Comparison of ENCODE assay signal across 23 cellular contexts in genomic region chr2:101980368-101980767, GRCh38. TPM values are rescaled to one million over a fixed set of nuclear protein-coding genes. Genes with fewer than 3 reads are reported as not detected.
DNase-seq lines count a peak whose midpoint lies in the region; ATAC-seq, FAIRE-seq and TF ChIP-seq lines count a peak whose summit lies in the region.
"Had no signal": no experiment of that assay in that cellular context is flagged by ENCODE, and none has a peak within 500 bp of the region (broad histone marks: within the 10 kb centered on the region; RNA-seq: fewer than 3 reads in every experiment).

No MANE protein-coding gene starts in this region.

- H3K4me1 Mint-ChIP-seq in MCF 10A (ENCODE audit: insufficient read depth, unreplicated experiment) = peaks cover 20% of the 10 kb centered on the region
- peaks cover 32% of the 10 kb centered on the region for H3K4me1 Mint-ChIP-seq in dendritic cell treated with granulocyte-macrophage colony-stimulating factor and Interleukin-4, amounts not matched to agents 40 ng/mL and 50 ng/mL, for 4 days (ENCODE audit: low read depth)

- FAIRE-seq in GM12891 (lab: Jason Lieb, UNC) = no peak
- FAIRE-seq: GM18507 had no signal

- peaks cover 2% of the 10 kb centered on the region for H3K36me3 Mint-ChIP-seq in MCF 10A (ENCODE audit: insufficient read depth, unreplicated experiment)
- peaks cover 10% of the 10 kb centered on the region for H3K36me3 Mint-ChIP-seq in dendritic cell treated with granulocyte-macrophage colony-stimulating factor and Interleukin-4, amounts not matched to agents 40 ng/mL and 50 ng/mL, for 4 days (ENCODE audit: low read depth)
- H3K36me3 Mint-ChIP-seq: CD8-positive, alpha-beta T cell had no signal

- H3K4me3 Mint-ChIP-seq in MCF 10A (ENCODE audit: unreplicated experiment) = no peak overlapping the region
- H3K4me3 Mint-ChIP-seq in dendritic cell treated with granulocyte-macrophage colony-stimulating factor and Interleukin-4, amounts not matched to agents 40 ng/mL and 50 ng/mL, for 4 days = no peak overlapping the region
- H3K4me3 Mint-ChIP-seq: CD8-positive, alpha-beta T cell had no signal

- 53 to 67% methylated on average over 7 of the region's 7 CpGs for WGBS in thyroid gland, 2 donors

- no peaks in the 10 kb centered on the region for H3K27me3 Mint-ChIP-seq in MCF 10A (ENCODE audit: insufficient read depth, unreplicated experiment)
- no peaks in the 10 kb centered on the region for H3K27me3 Mint-ChIP-seq in dendritic cell treated with granulocyte-macrophage colony-stimulating factor and Interleukin-4, amounts not matched to agents 40 ng/mL and 50 ng/mL, for 4 days

- no peaks in the 10 kb centered on the region for H3K27me3 ChIP-seq in breast epithelium
- no peaks in the 10 kb centered on the region for H3K27me3 ChIP-seq in thyroid gland
- H3K27me3 ChIP-seq in left lung = no peaks in the 10 kb centered on the region

- no peak for ATAC-seq in left lung
- ATAC-seq: CD8-positive, alpha-beta T cell had no signal

- H3K27ac Mint-ChIP-seq in MCF 10A (ENCODE audit: low read depth, unreplicated experiment) = peak overlapping the region; percentile 15
- H3K27ac Mint-ChIP-seq in dendritic cell treated with granulocyte-macrophage colony-stimulating factor and Interleukin-4, amounts not matched to agents 40 ng/mL and 50 ng/mL, for 4 days = peak overlapping the region; percentile 63
- H3K27ac Mint-ChIP-seq: CD8-positive, alpha-beta T cell had no signal

- H3K4me3 ChIP-seq in breast epithelium (no peak overlapping the region), thyroid gland (replicated peaks in 1 of 3) (no peak overlapping the region), left lung (no peak overlapping the region)
- H3K4me3 ChIP-seq: GM23248, HAP-1 had no signal

- H3K4me1 ChIP-seq in breast epithelium (no peaks in the 10 kb centered on the region), thyroid gland (peaks cover 49 to 64% of the 10 kb centered on the region in 2 donors), left lung (no peaks in the 10 kb centered on the region)
- H3K4me1 ChIP-seq: HAP-1 had no signal

- H3K9me3 ChIP-seq in breast epithelium = no peaks in the 10 kb centered on the region
- no peaks in the 10 kb centered on the region for H3K9me3 ChIP-seq in thyroid gland
- H3K9me3 ChIP-seq in left lung = no peaks in the 10 kb centered on the region
- H3K9me3 ChIP-seq: HAP-1 had no signal

- CTCF ChIA-PET in MCF 10A (lab: Yijun Ruan, JAX) = interaction anchor here (9.1 kb wide), 1 partner anchor 97 kb away, joined by 65 read pairs; no protein-coding TSS in a partner anchor

- no peaks in the 10 kb centered on the region for H3K9me3 Mint-ChIP-seq in MCF 10A (ENCODE audit: unreplicated experiment)
- no peaks in the 10 kb centered on the region for H3K9me3 Mint-ChIP-seq in dendritic cell treated with granulocyte-macrophage colony-stimulating factor and Interleukin-4, amounts not matched to agents 40 ng/mL and 50 ng/mL, for 4 days
- H3K9me3 Mint-ChIP-seq: CD8-positive, alpha-beta T cell had no signal

- TF ChIP-seq POLR2A in breast epithelium (IDR thresholded peaks at IDR 0.05) (no peak), thyroid gland (IDR thresholded peaks at IDR 0.05) (no peak), GM12891 (IDR thresholded peaks at IDR 0.05; ENCODE audit: low read depth, low read length) (no peak)

- DNase-seq in MCF 10A (ENCODE audit: unreplicated experiment) = peak; percentile 76
- DNase-seq in breast epithelium (ENCODE audit: low spot score in 2 of 2) = no peak
- DNase-seq in kidney tubule cell (ENCODE audit: low spot score) = peak; percentile 28
- DNase-seq in thyroid gland = peak; percentile 52 to 54
- no peak for DNase-seq in superior temporal gyrus (ENCODE audit: extremely low spot score)
- DNase-seq in left lung = no peak
- DNase-seq in GM12891 (ENCODE audit: insufficient read length, low spot score) = no peak
- DNase-seq: 8988T; C1 segment of cervical spinal cord; CD8-positive, alpha-beta T cell; DMS153; GM23248; NCI-H1105 treated with DMSO at 0.1 percent for 48 hours; NCI-H2029 treated with DMSO at 0.1 percent for 48 hours; NCI-H226; NCI-H510A treated with DMSO at 0.1 percent for 48 hours; NCI-H748 treated with DMSO at 0.1 percent for 48 hours had no signal

- intact Hi-C loops in MCF 10A (cut with micrococcal nuclease) (loop anchor here (5.0 kb wide), 2 partner anchors 78 to 563 kb away; no protein-coding TSS in a partner anchor), breast epithelium (cut with DNase I; ENCODE audit: low total_unique reads) (loop anchor here (10.0 kb wide), 1 partner anchor 96 kb away; no protein-coding TSS in a partner anchor), thyroid gland (cut with DNase I) (no loop called here), left lung (cut with DNase I) (no loop called here)
- intact Hi-C loops in dendritic cell treated with granulocyte-macrophage colony-stimulating factor and Interleukin-4, amounts not matched to agents 40 ng/mL and 50 ng/mL, for 4 days (cut with micrococcal nuclease) = no loop called here

- no TSS peak for BruUV-seq in MCF 10A (replicated peaks; lab: Mats Ljungman, UMichigan)

- TF ChIP-seq CTCF in MCF 10A (IDR thresholded peaks at IDR 0.05; ENCODE audit: unreplicated experiment) = no peak
- no peak for TF ChIP-seq CTCF in breast epithelium (IDR thresholded peaks at IDR 0.05)
- no peak for TF ChIP-seq CTCF in thyroid gland (IDR thresholded peaks at IDR 0.05)
- no peak for TF ChIP-seq CTCF in left lung (IDR thresholded peaks at IDR 0.05)

- no peak overlapping the region for H3K27ac ChIP-seq in breast epithelium
- peak overlapping the region; percentile 44 to 91 (median 91) for H3K27ac ChIP-seq in thyroid gland
- H3K27ac ChIP-seq in left lung = no peak overlapping the region
- H3K27ac ChIP-seq: GM23248, HL-60, KMS-11 had no signal

- H3K36me3 ChIP-seq in breast epithelium = no peaks in the 10 kb centered on the region
- H3K36me3 ChIP-seq in thyroid gland = no peaks in the 10 kb centered on the region
- no peaks in the 10 kb centered on the region for H3K36me3 ChIP-seq in left lung
- H3K36me3 ChIP-seq: HAP-1 had no signal

- POLR2A ChIA-PET in MCF 10A (lab: Yijun Ruan, JAX) = interaction anchor here (0.7 to 1.1 kb wide), 3 partner anchors 12 to 95 kb away, joined by 3 to 4 read pairs (median 3); no protein-coding TSS in a partner anchor

TF ChIP-seq in GM12891, 5 proteins besides CTCF, POLR2A, EP300 and RAD21:
- TF ChIP-seq POLR2AphosphoS5 (IDR thresholded peaks at IDR 0.05; ENCODE audit: low read depth, low read length) (no peak), POU2F2 (IDR thresholded peaks at IDR 0.05; ENCODE audit: low read depth, low read length) (no peak), TAF1 (IDR thresholded peaks at IDR 0.05; ENCODE audit: low read depth, low read length) (no peak), PAX5 (IDR thresholded peaks at IDR 0.05; ENCODE audit: insufficient read depth, low read length, severe bottlenecking) (no peak), SPI1 (IDR thresholded peaks at IDR 0.05; ENCODE audit: low read depth, low read length) (no peak)

RNA-seq across cellular contexts. Expression of gene IL1R2, which starts 11.4 kb away (rescaled TPM):
- total RNA-seq in MCF 10A (2022) (not detected in 2 replicates), breast epithelium (1 to 10 TPM; 8.2 to 9.8 (median 8.2) TPM), thyroid gland (1 to 10 TPM; 2.7 to 6.1 (median 3.6) TPM), left lung (100 to 1,000 TPM in 1 of 2 donors, 1 to 10 TPM in 1; 4.9 to 195 TPM)
- polyA plus RNA-seq in GM12891 (2012; ENCODE audit: low read depth, missing spikeins) = 0.62 TPM
- total RNA-seq: CD8-positive, alpha-beta T cell; G401 had no signal

Comparison
In these comparisons a context has a peak if more than half of its experiments do, and no peak if none do; other contexts are left out.
1. DNase-seq: peak in MCF 10A (single experiment), kidney tubule cell (single experiment) and thyroid gland (2 of 2); none in breast epithelium (0 of 2), superior temporal gyrus (single experiment), left lung (0 of 2) and GM12891 (single experiment).
2. H3K27ac ChIP-seq: peak in thyroid gland (3 of 3); none in breast epithelium (0 of 2) and left lung (0 of 2).
3. intact Hi-C loops: an anchor here in MCF 10A (5.0 kb wide) and breast epithelium (10.0 kb wide); none called in dendritic cell treated with granulocyte-macrophage colony-stimulating factor and Interleukin-4, amounts not matched to agents 40 ng/mL and 50 ng/mL, for 4 days, thyroid gland and left lung.